ENCODE assay signal across 32 cellular contexts in genomic region chr11:104394508-104394907, GRCh38.
"Had no signal": no experiment of that assay in that cellular context is flagged by ENCODE, and none has a peak within 500 bp of the region (broad histone marks: within the 10 kb centered on the region; RNA-seq: fewer than 3 reads in every experiment).

No MANE protein-coding gene starts in this region.

- H3K27ac ChIP-seq: brain microvascular endothelial cell, cardiac muscle cell, WERI-Rb-1 had no signal

- H3K27me3 ChIP-seq: brain microvascular endothelial cell, cardiac muscle cell, MG63 had no signal

- H3K4me3 Mint-ChIP-seq: activated CD8-positive, alpha-beta T cell treated with anti-CD3 and anti-CD28 coated beads for 36 hours; activated naive CD4-positive, alpha-beta T cell treated with anti-CD3 and anti-CD28 coated beads, Interleukin-2, amount 10 ng/mL, durations not matched to agents 7 days and 5 days; activated naive CD8-positive, alpha-beta T cell treated with anti-CD3 and anti-CD28 coated beads for 36 hours; activated T-cell treated with anti-CD3 and anti-CD28 coated beads, Interleukin-2, amount 50 U/mL, for 72 hours; IgD-negative memory B cell; T-helper 17 cell had no signal

- H3K27ac Mint-ChIP-seq: activated CD8-positive, alpha-beta T cell treated with anti-CD3 and anti-CD28 coated beads for 36 hours; activated naive CD4-positive, alpha-beta T cell treated with anti-CD3 and anti-CD28 coated beads, Interleukin-2, amount 10 ng/mL, durations not matched to agents 7 days and 5 days; activated naive CD8-positive, alpha-beta T cell treated with anti-CD3 and anti-CD28 coated beads for 36 hours; activated T-cell treated with anti-CD3 and anti-CD28 coated beads, Interleukin-2, amount 50 U/mL, for 72 hours; activated T-helper 2 cell treated with anti-CD3 and anti-CD28 coated beads, Interferon-gamma antibody, Interleukin-2, Interleukin-4, amounts not matched to agents 10 μg/mL and 5 μg/mL and 100 μg/mL, durations not matched to agents 14 hours and 24 hours and 36 hours; T-helper 17 cell had no signal

- H3K9me3 Mint-ChIP-seq: activated CD8-positive, alpha-beta T cell treated with anti-CD3 and anti-CD28 coated beads for 36 hours; activated naive CD4-positive, alpha-beta T cell treated with anti-CD3 and anti-CD28 coated beads, Interleukin-2, amount 10 ng/mL, durations not matched to agents 7 days and 5 days; activated naive CD8-positive, alpha-beta T cell treated with anti-CD3 and anti-CD28 coated beads for 36 hours; activated T-cell treated with anti-CD3 and anti-CD28 coated beads, Interleukin-2, amount 50 U/mL, for 72 hours; activated T-helper 2 cell treated with anti-CD3 and anti-CD28 coated beads, Interferon-gamma antibody, Interleukin-2, Interleukin-4, amounts not matched to agents 10 μg/mL and 5 μg/mL and 100 μg/mL, durations not matched to agents 14 hours and 24 hours and 36 hours; IgD-negative memory B cell had no signal

- H3K36me3 ChIP-seq: brain microvascular endothelial cell, cardiac muscle cell, MG63, WERI-Rb-1 had no signal

- H3K4me3 ChIP-seq: cardiac muscle cell, MG63 had no signal

- H3K9ac ChIP-seq: SK-N-SH had no signal

- FAIRE-seq: colon, TTC549 had no signal

- DNase-seq: activated CD4-positive, alpha-beta T cell treated with anti-CD3 and anti-CD28 coated beads for 4 hours; activated CD8-positive, alpha-beta memory T cell treated with anti-CD3 and anti-CD28 coated beads, Interleukin-2, amount 50 U/mL, for 4 hours; activated CD8-positive, alpha-beta T cell treated with anti-CD3 and anti-CD28 coated beads for 36 hours; activated gamma-delta T cell treated with Interleukin-2 at 50 U/mL for 16 hours; activated naive CD4-positive, alpha-beta T cell treated with anti-CD3 and anti-CD28 coated beads, Interleukin-2, amount 10 ng/mL, durations not matched to agents 7 days and 5 days; activated naive CD8-positive, alpha-beta T cell treated with anti-CD3 and anti-CD28 coated beads for 36 hours; activated T-cell treated with anti-CD3 and anti-CD28 coated beads, Interleukin-2, amount 50 U/mL, for 72 hours; brain microvascular endothelial cell; cerebellar nuclear complex; KG1; MG63; NCI-H1092; NCI-H1417; NCI-H2029 treated with DMSO at 0.1 percent for 48 hours; NCI-H345; NCI-H510A; NCI-H526 treated with DMSO at 0.1 percent for 48 hours; NCI-H82; NK-92 treated with Interleukin-12 subunit alpha and Interleukin-12 subunit beta, amount 100 ng/mL, for 24 hours; OCI-M1; RPMI8226; SK-N-SH; T-helper 17 cell; T-helper 9 cell; WERI-Rb-1 had no signal

- H3K27me3 Mint-ChIP-seq: activated CD8-positive, alpha-beta T cell treated with anti-CD3 and anti-CD28 coated beads for 36 hours; activated naive CD4-positive, alpha-beta T cell treated with anti-CD3 and anti-CD28 coated beads, Interleukin-2, amount 10 ng/mL, durations not matched to agents 7 days and 5 days; activated naive CD8-positive, alpha-beta T cell treated with anti-CD3 and anti-CD28 coated beads for 36 hours had no signal

- ATAC-seq: activated CD8-positive, alpha-beta T cell treated with anti-CD3 and anti-CD28 coated beads for 36 hours; activated T-cell treated with anti-CD3 and anti-CD28 coated beads, Interleukin-2, amount 50 U/mL, for 72 hours; Panc1; Right ventricle myocardium inferior; T-helper 17 cell had no signal

- H3K9me3 ChIP-seq: MG63, SK-N-SH had no signal

- H3K36me3 Mint-ChIP-seq: activated naive CD4-positive, alpha-beta T cell treated with anti-CD3 and anti-CD28 coated beads, Interleukin-2, amount 10 ng/mL, durations not matched to agents 7 days and 5 days; activated naive CD8-positive, alpha-beta T cell treated with anti-CD3 and anti-CD28 coated beads for 36 hours; IgD-negative memory B cell had no signal

- H3K4me1 Mint-ChIP-seq: activated naive CD4-positive, alpha-beta T cell treated with anti-CD3 and anti-CD28 coated beads, Interleukin-2, amount 10 ng/mL, durations not matched to agents 7 days and 5 days; activated naive CD8-positive, alpha-beta T cell treated with anti-CD3 and anti-CD28 coated beads for 36 hours; IgD-negative memory B cell; T-helper 17 cell had no signal

- H3K4me2 ChIP-seq: SK-N-SH had no signal
